ENCODE assay signal across 2 cellular contexts in genomic region chr9:114080195-114080772, GRCh38.
TF ChIP-seq lines count a peak whose summit lies in the region.

No MANE protein-coding gene starts in this region.

TF ChIP-seq in H1, 55 proteins besides CTCF, POLR2A, EP300 and RAD21:
- TF ChIP-seq MAFK (IDR thresholded peaks at IDR 0.05; ENCODE audit: low read depth, low read length) (no peak), EGR1 (IDR thresholded peaks at IDR 0.05; ENCODE audit: borderline replicate concordance, low read depth, low read length) (no peak), MAX (IDR thresholded peaks at IDR 0.05) (no peak), SIRT6 (IDR thresholded peaks at IDR 0.05; ENCODE audit: low read length) (no peak), HDAC6 (IDR thresholded peaks at IDR 0.05; ENCODE audit: low read depth, low read length) (no peak), SIX5 (IDR thresholded peaks at IDR 0.05; ENCODE audit: low read depth, low read length) (no peak), SUZ12 (IDR thresholded peaks at IDR 0.05; ENCODE audit: low read length) (no peak), RFX5 (IDR thresholded peaks at IDR 0.05; ENCODE audit: borderline replicate concordance, low read depth, low read length) (no peak), CTBP2 (IDR thresholded peaks at IDR 0.05; ENCODE audit: borderline replicate concordance, insufficient read depth, insufficient read length, low read length) (no peak), SIN3A (conservative IDR thresholded peaks at IDR 0.05 in 1 of 2, IDR thresholded peaks at IDR 0.05 in 1 of 2; ENCODE audit: low read depth in 1 of 2, low read length in 2 of 2) (no peak), CHD1 (IDR thresholded peaks at IDR 0.05; ENCODE audit: low read depth, low read length) (no peak)
- TF ChIP-seq, protein P1, sequence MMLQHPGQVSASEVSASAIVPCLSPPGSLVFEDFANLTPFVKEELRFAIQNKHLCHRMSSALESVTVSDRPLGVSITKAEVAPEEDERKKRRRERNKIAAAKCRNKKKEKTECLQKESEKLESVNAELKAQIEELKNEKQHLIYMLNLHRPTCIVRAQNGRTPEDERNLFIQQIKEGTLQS (IDR thresholded peaks at IDR 0.05; ENCODE audit: insufficient read depth, low read depth, low read length): no peak

TF ChIP-seq in liver, 16 proteins besides CTCF, POLR2A, EP300 and RAD21:
- TF ChIP-seq RXRA (IDR thresholded peaks at IDR 0.05) (no peak), TAF1 (conservative IDR thresholded peaks at IDR 0.05) (peak; percentile 55)
TF ChIP-seq in liver: peak in this region for 1.
